9 cellular contexts compared by ENCODE assay signal in the genomic region with DNA sequence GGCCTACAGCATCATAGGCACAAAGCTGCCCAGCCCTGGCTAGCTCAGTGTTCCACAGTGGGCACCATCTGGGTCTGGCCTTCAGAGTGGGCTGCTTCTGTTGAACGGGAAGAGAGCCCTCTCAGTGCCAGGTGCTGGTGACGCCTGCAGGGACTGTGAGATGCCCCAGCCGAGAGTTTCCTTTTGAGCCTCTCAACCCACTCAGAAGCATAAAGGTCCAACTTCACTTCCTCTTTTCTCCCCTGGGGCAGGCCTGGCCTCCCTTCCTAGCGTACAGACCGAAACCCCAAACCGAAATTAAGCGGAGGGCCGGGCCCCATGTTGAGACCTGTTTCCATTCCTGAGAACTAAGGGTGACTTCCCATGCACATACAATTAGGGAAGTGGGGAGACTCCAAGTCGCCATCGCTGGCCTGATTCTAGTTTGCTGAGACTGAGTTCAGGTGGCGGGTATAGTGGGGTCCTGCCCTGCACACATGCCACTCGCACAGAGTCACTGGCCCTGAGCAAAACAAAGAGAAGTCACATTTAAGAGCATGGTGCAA. TPM values are rescaled to one million over a fixed set of nuclear protein-coding genes. Genes with fewer than 3 reads are reported as not detected.
A peak's percentile ranks its signal among the peaks of the same experiment; 100 is the strongest.
DNase-seq lines count a peak whose midpoint lies in the region; ATAC-seq and TF ChIP-seq lines count a peak whose summit lies in the region.
"Had no signal": no experiment of that assay in that cellular context is flagged by ENCODE, and none has a peak within 500 bp of the region (broad histone marks: within the 10 kb centered on the region; RNA-seq: fewer than 3 reads in every experiment).

No MANE protein-coding gene starts in this region.

- WGBS in heart left ventricle, 4 donors = 82 to 88% (median 83%) methylated on average over 12 of the region's 12 CpGs

- intact Hi-C loops in heart left ventricle (cut with DNase I) (loop anchor here in 1 of 10 donors (5.0 kb wide), 1 partner anchor 76 kb away; no protein-coding TSS in a partner anchor), upper lobe of right lung (cut with DNase I) (no loop called here)

- no peaks in the 10 kb centered on the region for H3K9me3 ChIP-seq in heart left ventricle
- no peaks in the 10 kb centered on the region for H3K9me3 ChIP-seq in upper lobe of right lung

- H3K4me3 Mint-ChIP-seq in progenitor cell of endocrine pancreas (ENCODE audit: low read depth) = no peak overlapping the region

- H3K4me1 ChIP-seq in heart left ventricle (peaks cover 0 to 67% (median 10%) of the 10 kb centered on the region in 12 donors), upper lobe of right lung (peaks cover 23% of the 10 kb centered on the region)

- no peaks in the 10 kb centered on the region for H3K9me3 Mint-ChIP-seq in progenitor cell of endocrine pancreas (ENCODE audit: low read depth)

- H3K4me1 Mint-ChIP-seq in progenitor cell of endocrine pancreas (ENCODE audit: low read depth) = no peaks in the 10 kb centered on the region

- H3K4me3 ChIP-seq in heart left ventricle (peak overlapping the region in 1 of 12 donors; percentile 7), upper lobe of right lung (no peak overlapping the region)

- DNase-seq in NOMO-1 treated with DMSO at 0.1 percent for 48 hours (lab: John Stamatoyannopoulos, UW; ENCODE audit: unreplicated experiment) = peak; percentile 97
- DNase-seq in heart left ventricle = peak in 2 of 5 donors; percentile 35 to 48
- DNase-seq in upper lobe of right lung = peak; percentile 72
- DNase-seq in NK-92 treated with Interleukin-12 subunit alpha and Interleukin-12 subunit beta, amount 100 ng/mL, for 24 hours (lab: John Stamatoyannopoulos, UW) = no peak
- DNase-seq in progenitor cell of endocrine pancreas (ENCODE audit: low spot score, unreplicated experiment) = no peak
- no peak for DNase-seq in NCI-H2196 (lab: John Stamatoyannopoulos, UW; ENCODE audit: unreplicated experiment)

- TF ChIP-seq POLR2A in heart left ventricle (IDR thresholded peaks at IDR 0.05) = no peak

- peaks cover 3% of the 10 kb centered on the region for H3K36me3 Mint-ChIP-seq in progenitor cell of endocrine pancreas (ENCODE audit: insufficient read depth)

- peaks cover 2 to 73% (median 58%) of the 10 kb centered on the region in 9 donors for H3K36me3 ChIP-seq in heart left ventricle
- H3K36me3 ChIP-seq in upper lobe of right lung = peaks cover 69% of the 10 kb centered on the region

- no peaks in the 10 kb centered on the region for H3K27me3 ChIP-seq in heart left ventricle
- no peaks in the 10 kb centered on the region for H3K27me3 ChIP-seq in upper lobe of right lung

- H3K27ac ChIP-seq in heart left ventricle (peak overlapping the region in 1 of 12 donors; percentile 87), upper lobe of right lung (peak overlapping the region; percentile 51)

- no peak overlapping the region for H3K27ac Mint-ChIP-seq in progenitor cell of endocrine pancreas

- ATAC-seq in GM18861 (IDR thresholded peaks at IDR 0.05; ENCODE audit: unreplicated experiment) (peak; percentile 71), HG02623 (IDR thresholded peaks at IDR 0.05; ENCODE audit: unreplicated experiment) (peak; percentile 72), heart left ventricle (peak in 3 of 4 donors; percentile 33 to 63 (median 56)), upper lobe of right lung (peak; percentile 84)

- H3K27me3 Mint-ChIP-seq in progenitor cell of endocrine pancreas = no peaks in the 10 kb centered on the region

- TF ChIP-seq CTCF in heart left ventricle (IDR thresholded peaks at IDR 0.05) = no peak
- TF ChIP-seq CTCF in upper lobe of right lung (IDR thresholded peaks at IDR 0.05) = no peak
- TF ChIP-seq CTCF in progenitor cell of endocrine pancreas (IDR thresholded peaks at IDR 0.05; ENCODE audit: unreplicated experiment) = no peak

RNA-seq across cellular contexts. Expression of gene RAB8A, which starts 6.9 kb away (rescaled TPM):
- total RNA-seq in heart left ventricle = 10 to 100 TPM; 10.9 to 53.7 (median 23.7) TPM
- polyA plus RNA-seq in heart left ventricle = 10 to 100 TPM in 1 of 2 donors, 1 to 10 TPM in 1; 7.8 to 32.2 TPM
- total RNA-seq in upper lobe of right lung = 101 TPM
- total RNA-seq in progenitor cell of endocrine pancreas = 65.5 and 67.5 TPM in 2 replicates

RNA-seq across cellular contexts. Expression of gene HSH2D, which starts 24.9 kb away (rescaled TPM):
- total RNA-seq in heart left ventricle (1 to 10 TPM in 2 of 9 donors, under 1 TPM in 3, not detected in 4; 0.16 to 1.8 (median 0.44) TPM), upper lobe of right lung (6.0 TPM), progenitor cell of endocrine pancreas (0.72 and 0.84 TPM in 2 replicates)
- under 1 TPM; 0.12 to 0.30 TPM for polyA plus RNA-seq in heart left ventricle

RNA-seq across cellular contexts. Expression of gene TPM4, which starts 42.3 kb away (rescaled TPM):
- total RNA-seq in heart left ventricle (100 to 1,000 TPM in 3 of 9 donors, 10 to 100 TPM in 6; 49.2 to 260 (median 92.1) TPM), upper lobe of right lung (386 TPM), progenitor cell of endocrine pancreas (275 and 300 TPM in 2 replicates)
- polyA plus RNA-seq in heart left ventricle = 100 to 1,000 TPM in 1 of 2 donors, 10 to 100 TPM in 1; 65.0 to 175 TPM

RNA-seq across cellular contexts. Expression of gene CIB3, which starts 54.8 kb away (rescaled TPM):
- total RNA-seq in heart left ventricle = not detected
- not detected for polyA plus RNA-seq in heart left ventricle
- not detected for total RNA-seq in upper lobe of right lung
- total RNA-seq in progenitor cell of endocrine pancreas = not detected in 2 replicates
- total RNA-seq: epithelial cell of proximal tubule had no signal

Comparison
In these comparisons a context has a peak if more than half of its experiments do, and no peak if none do; other contexts are left out.
1. DNase-seq: peak in NOMO-1 treated with DMSO at 0.1 percent for 48 hours (single experiment) and upper lobe of right lung (single experiment); none in NK-92 treated with Interleukin-12 subunit alpha and Interleukin-12 subunit beta, amount 100 ng/mL, for 24 hours (single experiment), progenitor cell of endocrine pancreas (single experiment) and NCI-H2196 (single experiment).
2. Peak in every context shown above with its lines, with median percentiles within 50 percentile points of each other: ATAC-seq.